In genomic region chr3:150238995-150239612, GRCh38 we compare ENCODE assay signal across 10 cellular contexts.
DNase-seq lines count a peak whose midpoint lies in the region; ATAC-seq and TF ChIP-seq lines count a peak whose summit lies in the region.
"Had no signal": no experiment of that assay in that cellular context is flagged by ENCODE, and none has a peak within 500 bp of the region (broad histone marks: within the 10 kb centered on the region; RNA-seq: fewer than 3 reads in every experiment).

No MANE protein-coding gene starts in this region.

- no peaks in the 10 kb centered on the region for H3K4me1 ChIP-seq in colonic mucosa
- peaks cover 6 to 7% of the 10 kb centered on the region in 2 experiments for H3K4me1 ChIP-seq in trophoblast cell (ENCODE audit: control insufficient read depth in 1 of 2, insufficient read depth in 2 of 2, low read length in 2 of 2)

- H3K27me3 Mint-ChIP-seq in activated CD8-positive, alpha-beta T cell treated with anti-CD3 and anti-CD28 coated beads for 36 hours, result peaks cover 4% of the 10 kb centered on the region
- peaks cover 9% of the 10 kb centered on the region for H3K27me3 Mint-ChIP-seq in stimulated activated memory B cell treated with anti-CD40 and anti-IgM and Interleukin-4, amounts not matched to agents 10 μg/mL and 1 μg/mL and 100 μg/mL, for 72 hours

- peak overlapping the region; percentile 43 for H4K12ac ChIP-seq in trophoblast cell (ENCODE audit: low read depth, low read length)

- H3K9ac ChIP-seq in colonic mucosa (ENCODE audit: low read depth in 2 of 2, low read length in 2 of 2), result peak overlapping the region in 1 of 2 donors; percentile 43
- H3K9ac ChIP-seq in trophoblast cell (ENCODE audit: low read length), result no peak overlapping the region

- POLR2A ChIA-PET in activated CD8-positive, alpha-beta T cell treated with anti-CD3 and anti-CD28 coated beads for 36 hours (lab: Charles Lee), result no interaction called here

- no peak overlapping the region for H2AFZ ChIP-seq in trophoblast cell (ENCODE audit: insufficient read depth, low read length, poor library complexity)

- DNase-seq in H7 (peak; percentile 59), NCI-H2196 treated with DMSO at 0.1 percent for 48 hours (lab: John Stamatoyannopoulos, UW; ENCODE audit: unreplicated experiment) (peak; percentile 33), colonic mucosa (peak; percentile 54), trophoblast cell (peak in 1 of 2 donors; percentile 63), dermis blood vessel endothelial cell (no peak)
- no peak for DNase-seq in activated CD8-positive, alpha-beta T cell treated with anti-CD3 and anti-CD28 coated beads for 36 hours
- DNase-seq: anterior cingulate cortex had no signal

- no CpG with 5 or more reads among the region's 5 CpGs for WGBS in trophoblast cell (ENCODE audit: extremely low coverage, insufficient coverage, insufficient read length)

- H3K79me2 ChIP-seq in trophoblast cell (ENCODE audit: control insufficient read depth, insufficient read depth, low read length, poor library complexity), result no peaks in the 10 kb centered on the region

- H2AK5ac ChIP-seq in trophoblast cell (ENCODE audit: low read length), result peak overlapping the region; percentile 85

- H3K27ac ChIP-seq in colonic mucosa (no peak overlapping the region), trophoblast cell (ENCODE audit: low read depth, low read length) (no peak overlapping the region)
- H3K27ac ChIP-seq: SJCRH30 had no signal

- no peaks in the 10 kb centered on the region for H3K9me3 Mint-ChIP-seq in activated CD8-positive, alpha-beta T cell treated with anti-CD3 and anti-CD28 coated beads for 36 hours
- H3K9me3 Mint-ChIP-seq in stimulated activated memory B cell treated with anti-CD40 and anti-IgM and Interleukin-4, amounts not matched to agents 10 μg/mL and 1 μg/mL and 100 μg/mL, for 72 hours, result no peaks in the 10 kb centered on the region

- H3K4ac ChIP-seq in trophoblast cell (ENCODE audit: low read depth, low read length), result no peak overlapping the region

- H2BK12ac ChIP-seq in trophoblast cell (ENCODE audit: low read length), result peak overlapping the region; percentile 69

- no peak overlapping the region for H3K23ac ChIP-seq in trophoblast cell (ENCODE audit: low read length)

- peak overlapping the region; percentile 37 for H3K14ac ChIP-seq in trophoblast cell (ENCODE audit: low read length)

- CTCF ChIA-PET in activated CD8-positive, alpha-beta T cell treated with anti-CD3 and anti-CD28 coated beads for 36 hours (lab: Charles Lee), result interaction anchor here (0.8 to 1.1 kb wide), 3 partner anchors 15 to 256 kb away, joined by 3 to 4 read pairs (median 4); no protein-coding TSS in a partner anchor

- no peak for ATAC-seq in HG02970 (IDR thresholded peaks at IDR 0.05; ENCODE audit: low FRiP score, unreplicated experiment)
- no peak for ATAC-seq in activated CD8-positive, alpha-beta T cell treated with anti-CD3 and anti-CD28 coated beads for 36 hours
- ATAC-seq in stimulated activated memory B cell treated with anti-CD40 and anti-IgM and Interleukin-4, amounts not matched to agents 10 μg/mL and 1 μg/mL and 100 μg/mL, for 72 hours, result no peak

- H3K36me3 Mint-ChIP-seq in activated CD8-positive, alpha-beta T cell treated with anti-CD3 and anti-CD28 coated beads for 36 hours (ENCODE audit: low read depth), result no peaks in the 10 kb centered on the region
- no peaks in the 10 kb centered on the region for H3K36me3 Mint-ChIP-seq in stimulated activated memory B cell treated with anti-CD40 and anti-IgM and Interleukin-4, amounts not matched to agents 10 μg/mL and 1 μg/mL and 100 μg/mL, for 72 hours

- no peak overlapping the region for H4K91ac ChIP-seq in trophoblast cell (ENCODE audit: low read depth, low read length)

- peaks cover 3% of the 10 kb centered on the region for H3K79me1 ChIP-seq in trophoblast cell (ENCODE audit: low read length)

- no peaks in the 10 kb centered on the region for H3K4me1 Mint-ChIP-seq in activated CD8-positive, alpha-beta T cell treated with anti-CD3 and anti-CD28 coated beads for 36 hours (ENCODE audit: low read depth)
- H3K4me1 Mint-ChIP-seq in stimulated activated memory B cell treated with anti-CD40 and anti-IgM and Interleukin-4, amounts not matched to agents 10 μg/mL and 1 μg/mL and 100 μg/mL, for 72 hours, result no peaks in the 10 kb centered on the region

- H4K8ac ChIP-seq in trophoblast cell (ENCODE audit: low read depth, low read length), result no peak overlapping the region

- H3K36me3 ChIP-seq in H7 (replicated peaks; ENCODE audit: control insufficient read depth, insufficient read depth, low read length), result no peaks in the 10 kb centered on the region
- H3K36me3 ChIP-seq in colonic mucosa, result no peaks in the 10 kb centered on the region
- no peaks in the 10 kb centered on the region for H3K36me3 ChIP-seq in trophoblast cell (ENCODE audit: control insufficient read depth in 1 of 2, insufficient read depth in 2 of 2, low read length in 2 of 2)
- H3K36me3 ChIP-seq: SJCRH30 had no signal

- peak overlapping the region; percentile 25 for H2BK120ac ChIP-seq in trophoblast cell (ENCODE audit: insufficient read depth, low read length, poor library complexity)

- H3K4me3 Mint-ChIP-seq in activated CD8-positive, alpha-beta T cell treated with anti-CD3 and anti-CD28 coated beads for 36 hours, result no peak overlapping the region
- H3K4me3 Mint-ChIP-seq in stimulated activated memory B cell treated with anti-CD40 and anti-IgM and Interleukin-4, amounts not matched to agents 10 μg/mL and 1 μg/mL and 100 μg/mL, for 72 hours, result no peak overlapping the region

- H3K9me3 ChIP-seq in colonic mucosa (no peaks in the 10 kb centered on the region), trophoblast cell (ENCODE audit: insufficient read depth, low read depth, low read length) (no peaks in the 10 kb centered on the region)
- H3K9me3 ChIP-seq: SJCRH30 had no signal

- TF ChIP-seq CTCF in colonic mucosa (IDR thresholded peaks at IDR 0.05), result peak; percentile 36
- no peak for TF ChIP-seq CTCF in activated CD8-positive, alpha-beta T cell treated with anti-CD3 and anti-CD28 coated beads for 36 hours (IDR thresholded peaks at IDR 0.05)

- no peak overlapping the region for H2BK5ac ChIP-seq in trophoblast cell (ENCODE audit: low read depth, low read length, poor library complexity)

- H3K18ac ChIP-seq in trophoblast cell (ENCODE audit: low read length), result no peak overlapping the region

- H3K4me3 ChIP-seq in H7 (ENCODE audit: insufficient read depth, low read depth, low read length) (no peak overlapping the region), colonic mucosa (no peak overlapping the region), trophoblast cell (ENCODE audit: low read depth, low read length) (no peak overlapping the region)
- H3K4me3 ChIP-seq: SJCRH30 had no signal

- no peaks in the 10 kb centered on the region for H3K27me3 ChIP-seq in H7 (ENCODE audit: control insufficient read depth, insufficient read depth, low read length)
- no peaks in the 10 kb centered on the region for H3K27me3 ChIP-seq in colonic mucosa
- no peaks in the 10 kb centered on the region for H3K27me3 ChIP-seq in trophoblast cell (ENCODE audit: insufficient read depth, low read length)
- H3K27me3 ChIP-seq: SJCRH30 had no signal

- intact Hi-C loops in colonic mucosa (cut with DNase I), result loop anchor here (5.0 to 10.0 kb wide), 2 partner anchors 46 to 168 kb away; partner anchors contain the start of gene TSC22D2
- intact Hi-C loops in activated CD8-positive, alpha-beta T cell treated with anti-CD3 and anti-CD28 coated beads for 36 hours (cut with micrococcal nuclease), result no loop called here

- H3K4me2 ChIP-seq in trophoblast cell (ENCODE audit: low read length), result no peak overlapping the region

- H3K27ac Mint-ChIP-seq in activated CD8-positive, alpha-beta T cell treated with anti-CD3 and anti-CD28 coated beads for 36 hours, result no peak overlapping the region
- no peak overlapping the region for H3K27ac Mint-ChIP-seq in stimulated activated memory B cell treated with anti-CD40 and anti-IgM and Interleukin-4, amounts not matched to agents 10 μg/mL and 1 μg/mL and 100 μg/mL, for 72 hours

Comparison
In these comparisons a context has a peak if more than half of its experiments do, and no peak if none do; other contexts are left out.
1. DNase-seq: peak in H7 (single experiment), NCI-H2196 treated with DMSO at 0.1 percent for 48 hours (single experiment) and colonic mucosa (single experiment); none in activated CD8-positive, alpha-beta T cell treated with anti-CD3 and anti-CD28 coated beads for 36 hours (single experiment) and dermis blood vessel endothelial cell (single experiment).